Comparison of ENCODE assay signal across 29 cellular contexts in genomic region chr16:7272567-7273158, GRCh38. TPM values are rescaled to one million over a fixed set of nuclear protein-coding genes. Genes with fewer than 3 reads are reported as not detected.
"Had no signal": no experiment of that assay in that cellular context is flagged by ENCODE, and none has a peak within 500 bp of the region (broad histone marks: within the 10 kb centered on the region; RNA-seq: fewer than 3 reads in every experiment).

No MANE protein-coding gene starts in this region.

- H3K9me3 ChIP-seq: stomach, suprapubic skin, testis, thoracic aorta, thyroid gland, tibial artery, tibial nerve, transverse colon, upper lobe of left lung, upper lobe of right lung, uterus, vagina had no signal

- FAIRE-seq: urothelium cell line had no signal

- ATAC-seq: stimulated activated effector memory CD8-positive, alpha-beta T cell treated with anti-CD3 and anti-CD28 coated beads, Interleukin-12 subunit alpha, Interleukin-12 subunit beta, amount 100 ng/mL, for 72 hours; stimulated activated memory B cell treated with anti-CD40 and anti-IgM and Interleukin-4, amounts not matched to agents 10 μg/mL and 1 μg/mL and 100 μg/mL, for 72 hours; stimulated activated naive B cell treated with anti-CD40 and anti-IgM and Interleukin-4, amounts not matched to agents 10 μg/mL and 1 μg/mL and 100 μg/mL, for 72 hours; stimulated activated naive CD8-positive, alpha-beta T cell treated with anti-CD3 and anti-CD28 coated beads, Interleukin-15, amount 100 ng/mL, for 72 hours; stimulated activated naive CD8-positive, alpha-beta T cell treated with anti-CD3 and anti-CD28 coated beads, Interleukin-15, Interleukin-2, amounts not matched to agents 100 U/mL and 50 U/mL, for 24 hours; upper lobe of right lung had no signal

- H3K4me3 Mint-ChIP-seq: stimulated activated effector memory CD8-positive, alpha-beta T cell treated with anti-CD3 and anti-CD28 coated beads, Interleukin-12 subunit alpha, Interleukin-12 subunit beta, amount 100 ng/mL, for 72 hours; stimulated activated memory B cell treated with anti-CD40 and anti-IgM and Interleukin-4, amounts not matched to agents 10 μg/mL and 1 μg/mL and 100 μg/mL, for 72 hours; stimulated activated naive B cell treated with anti-CD40 and anti-IgM and Interleukin-4, amounts not matched to agents 10 μg/mL and 1 μg/mL and 100 μg/mL, for 72 hours; stimulated activated naive CD8-positive, alpha-beta T cell treated with anti-CD3 and anti-CD28 coated beads, Interleukin-15, amount 100 ng/mL, for 72 hours; stimulated activated naive CD8-positive, alpha-beta T cell treated with anti-CD3 and anti-CD28 coated beads, Interleukin-15, Interleukin-2, amounts not matched to agents 100 ng/mL and 50 ng/mL, for 24 hours; type B pancreatic cell had no signal

- H3K27me3 ChIP-seq: stomach, suprapubic skin, testis, thyroid gland, tibial artery, tibial nerve, transverse colon, upper lobe of left lung, upper lobe of right lung, uterus, vagina had no signal

- H3K27ac ChIP-seq: stomach, suprapubic skin, testis, thoracic aorta, thyroid gland, tibial artery, tibial nerve, transverse colon, upper lobe of left lung, upper lobe of right lung, uterus, vagina had no signal

- H3K4me1 Mint-ChIP-seq: stimulated activated effector memory CD8-positive, alpha-beta T cell treated with anti-CD3 and anti-CD28 coated beads, Interleukin-12 subunit alpha, Interleukin-12 subunit beta, amount 100 ng/mL, for 72 hours; stimulated activated memory B cell treated with anti-CD40 and anti-IgM and Interleukin-4, amounts not matched to agents 10 μg/mL and 1 μg/mL and 100 μg/mL, for 72 hours; stimulated activated naive B cell treated with anti-CD40 and anti-IgM and Interleukin-4, amounts not matched to agents 10 μg/mL and 1 μg/mL and 100 μg/mL, for 72 hours; stimulated activated naive CD8-positive, alpha-beta T cell treated with anti-CD3 and anti-CD28 coated beads, Interleukin-15, amount 100 ng/mL, for 72 hours had no signal

- DNase-seq: stimulated activated CD4-positive, alpha-beta T cell treated with anti-CD3 and anti-CD28 coated beads, Interleukin-2, amount 100 ng/mL, for 48 hours; stimulated activated CD4-positive, alpha-beta T cell treated with anti-CD3 and anti-CD28 coated beads, Interleukin-4, amount 100 ng/mL, for 1 hour; stimulated activated CD4-positive, alpha-beta T cell treated with anti-CD3 and anti-CD28 coated beads, Interleukin-4, amount 100 ng/mL, for 24 hours; stimulated activated CD4-positive, alpha-beta T cell treated with anti-CD3 and anti-CD28 coated beads, Interleukin-4, amount 100 ng/mL, for 4 hours; stimulated activated CD8-positive, alpha-beta memory T cell treated with anti-CD3 and anti-CD28 coated beads, Interleukin-4, amount 100 ng/mL, for 48 hours; stimulated activated naive B cell treated with anti-CD40 and anti-IgM and Interleukin-4, amounts not matched to agents 10 μg/mL and 1 μg/mL and 100 μg/mL, for 72 hours; stimulated activated naive CD4-positive, alpha-beta T cell; stimulated activated naive CD4-positive, alpha-beta T cell treated with Interleukin-2 at 50 U/mL for 16 hours; stimulated activated naive CD8-positive, alpha-beta T cell treated with anti-CD3 and anti-CD28 coated beads, Interleukin-15, amount 100 ng/mL, for 72 hours; stimulated activated naive CD8-positive, alpha-beta T cell treated with anti-CD3 and anti-CD28 coated beads, Interleukin-15, Interleukin-2, amounts not matched to agents 100 U/mL and 50 U/mL, for 24 hours; stomach; substantia nigra; testis; thyroid gland; tibial artery; transverse colon; trophoblast cell; upper lobe of left lung; upper lobe of right lung; uterus had no signal

- H3K36me3 ChIP-seq: stomach, suprapubic skin, thoracic aorta, thyroid gland, tibial artery, tibial nerve, transverse colon, upper lobe of left lung, upper lobe of right lung, uterus, vagina had no signal

- H3K27ac Mint-ChIP-seq: stimulated activated effector memory CD8-positive, alpha-beta T cell treated with anti-CD3 and anti-CD28 coated beads, Interleukin-12 subunit alpha, Interleukin-12 subunit beta, amount 100 ng/mL, for 72 hours; stimulated activated memory B cell treated with anti-CD40 and anti-IgM and Interleukin-4, amounts not matched to agents 10 μg/mL and 1 μg/mL and 100 μg/mL, for 72 hours; stimulated activated naive B cell treated with anti-CD40 and anti-IgM and Interleukin-4, amounts not matched to agents 10 μg/mL and 1 μg/mL and 100 μg/mL, for 72 hours; stimulated activated naive CD8-positive, alpha-beta T cell treated with anti-CD3 and anti-CD28 coated beads, Interleukin-15, amount 100 ng/mL, for 72 hours; stimulated activated naive CD8-positive, alpha-beta T cell treated with anti-CD3 and anti-CD28 coated beads, Interleukin-15, Interleukin-2, amounts not matched to agents 100 ng/mL and 50 ng/mL, for 24 hours; type B pancreatic cell had no signal

- H3K27me3 Mint-ChIP-seq: stimulated activated memory B cell treated with anti-CD40 and anti-IgM and Interleukin-4, amounts not matched to agents 10 μg/mL and 1 μg/mL and 100 μg/mL, for 72 hours; stimulated activated naive CD8-positive, alpha-beta T cell treated with anti-CD3 and anti-CD28 coated beads, Interleukin-15, amount 100 ng/mL, for 72 hours; stimulated activated naive CD8-positive, alpha-beta T cell treated with anti-CD3 and anti-CD28 coated beads, Interleukin-15, Interleukin-2, amounts not matched to agents 100 ng/mL and 50 ng/mL, for 24 hours had no signal

- H3K36me3 Mint-ChIP-seq: stimulated activated effector memory CD8-positive, alpha-beta T cell treated with anti-CD3 and anti-CD28 coated beads, Interleukin-12 subunit alpha, Interleukin-12 subunit beta, amount 100 ng/mL, for 72 hours; stimulated activated memory B cell treated with anti-CD40 and anti-IgM and Interleukin-4, amounts not matched to agents 10 μg/mL and 1 μg/mL and 100 μg/mL, for 72 hours; stimulated activated naive B cell treated with anti-CD40 and anti-IgM and Interleukin-4, amounts not matched to agents 10 μg/mL and 1 μg/mL and 100 μg/mL, for 72 hours; type B pancreatic cell had no signal

- H3K4me3 ChIP-seq: stomach, suprapubic skin, testis, thoracic aorta, thyroid gland, tibial artery, tibial nerve, transverse colon, upper lobe of left lung, upper lobe of right lung, uterus, vagina had no signal

- H3K9me3 Mint-ChIP-seq: stimulated activated naive CD8-positive, alpha-beta T cell treated with anti-CD3 and anti-CD28 coated beads, Interleukin-15, Interleukin-2, amounts not matched to agents 100 ng/mL and 50 ng/mL, for 24 hours; type B pancreatic cell had no signal

- H3K4me1 ChIP-seq: stomach, testis, thyroid gland, tibial artery, tibial nerve, transverse colon, upper lobe of left lung, upper lobe of right lung, uterus, vagina had no signal

RNA-seq across cellular contexts. Expression of gene RBFOX1, which starts 60.0 kb away (rescaled TPM):
- total RNA-seq: thoracic aorta, upper lobe of left lung, upper lobe of right lung had no signal
